Comparison of ENCODE assay signal across 27 cellular contexts in the genomic region with DNA sequence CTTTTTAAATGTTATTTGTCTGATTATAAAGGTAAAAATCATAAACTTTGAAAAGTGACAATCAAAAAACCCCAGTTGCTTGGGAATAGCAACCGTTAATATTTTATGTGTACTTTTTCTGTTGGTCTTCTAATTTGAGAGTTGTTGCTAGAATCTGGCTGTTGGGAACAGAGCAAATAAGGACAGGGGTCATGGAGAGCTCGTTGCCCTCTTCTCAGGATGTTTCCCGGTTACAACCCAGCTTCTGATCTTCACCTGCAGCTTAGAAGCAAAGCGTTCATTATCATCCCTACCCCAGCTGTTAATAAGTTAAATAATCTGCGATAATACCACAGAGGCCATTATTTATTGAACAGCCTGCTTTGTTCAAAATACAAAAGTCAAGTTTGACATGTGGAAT.
"Had no signal": no experiment of that assay in that cellular context is flagged by ENCODE, and none has a peak within 500 bp of the region (broad histone marks: within the 10 kb centered on the region; RNA-seq: fewer than 3 reads in every experiment).

No MANE protein-coding gene starts in this region.

- DNase-seq: cerebellar nuclear complex; cortex of kidney; effector CD4-positive, alpha-beta T cell; foreskin fibroblast; gastrocnemius medialis; heart left ventricle; kidney glomerular epithelial cell; left colon; left ventricle myocardium inferior; lower lobe of right lung; natural killer cell; stimulated activated CD4-positive, alpha-beta T cell treated with anti-CD3 and anti-CD28 coated beads, Interleukin-12 subunit alpha, Interleukin-12 subunit beta, amount 100 ng/mL, for 4 hours; stimulated activated CD4-positive, alpha-beta T cell treated with anti-CD3 and anti-CD28 coated beads, Interleukin-1b, Interleukin-23, amount 100 ng/mL, for 48 hours; stimulated activated CD4-positive, alpha-beta T cell treated with anti-CD3 and anti-CD28 coated beads, Interleukin-4, amount 100 ng/mL, for 1 hour; stimulated activated CD8-positive, alpha-beta memory T cell treated with anti-CD3 and anti-CD28 coated beads, Interleukin-4, amount 100 ng/mL, for 48 hours; stimulated activated naive CD4-positive, alpha-beta T cell; stimulated activated naive CD8-positive, alpha-beta T cell treated with anti-CD3 and anti-CD28 coated beads, Interleukin-15, amount 100 ng/mL, for 72 hours; thyroid gland; trophoblast cell had no signal

- H3K36me3 ChIP-seq: gastrocnemius medialis, heart left ventricle, left ventricle myocardium inferior, lower lobe of right lung, neutrophil, right atrium auricular region, thyroid gland had no signal

- H3K9me3 Mint-ChIP-seq: natural killer cell; neural crest cell; stimulated activated naive CD8-positive, alpha-beta T cell treated with anti-CD3 and anti-CD28 coated beads, Interleukin-15, amount 100 ng/mL, for 72 hours had no signal

- H2AFZ ChIP-seq: hepatocyte, parathyroid adenoma had no signal

- H3K4me3 ChIP-seq: gastrocnemius medialis, heart left ventricle, hepatocyte, left ventricle myocardium inferior, lower lobe of right lung, right atrium auricular region, smooth muscle cell, thyroid gland had no signal

- H3K27me3 Mint-ChIP-seq: progenitor cell of endocrine pancreas had no signal

- H3K9me3 ChIP-seq: gastrocnemius medialis, heart left ventricle, left ventricle myocardium inferior, lower lobe of right lung, neutrophil, right atrium auricular region, thyroid gland had no signal

- H3K4me1 Mint-ChIP-seq: natural killer cell; neural crest cell; stimulated activated naive CD8-positive, alpha-beta T cell treated with anti-CD3 and anti-CD28 coated beads, Interleukin-15, amount 100 ng/mL, for 72 hours had no signal

- ATAC-seq: gastrocnemius medialis; heart left ventricle; left colon; lower lobe of right lung; natural killer cell; sciatic nerve; stimulated activated naive CD8-positive, alpha-beta T cell treated with anti-CD3 and anti-CD28 coated beads, Interleukin-15, amount 100 ng/mL, for 72 hours had no signal

- H3K4me3 Mint-ChIP-seq: natural killer cell; neural crest cell; stimulated activated naive CD8-positive, alpha-beta T cell treated with anti-CD3 and anti-CD28 coated beads, Interleukin-15, amount 100 ng/mL, for 72 hours had no signal

- H3K27ac Mint-ChIP-seq: natural killer cell had no signal

- H3K4me1 ChIP-seq: gastrocnemius medialis, lower lobe of right lung, parathyroid adenoma, thyroid gland had no signal

- H3K27me3 ChIP-seq: gastrocnemius medialis, heart left ventricle, hepatocyte, right atrium auricular region, thyroid gland had no signal

- H3K36me3 Mint-ChIP-seq: natural killer cell had no signal

- H3K4me2 ChIP-seq: hepatocyte, smooth muscle cell had no signal

- H3K27ac ChIP-seq: gastrocnemius medialis, heart left ventricle, hepatocyte, left ventricle myocardium inferior, lower lobe of right lung, neutrophil, parathyroid adenoma, thyroid gland had no signal

- H3K9ac ChIP-seq: parathyroid adenoma had no signal
